ENCODE assay signal across 8 cellular contexts in genomic region chr3:148705314-148705713, GRCh38. TPM values are rescaled to one million over a fixed set of nuclear protein-coding genes. Genes with fewer than 3 reads are reported as not detected.
"Had no signal": no experiment of that assay in that cellular context is flagged by ENCODE, and none has a peak within 500 bp of the region (broad histone marks: within the 10 kb centered on the region; RNA-seq: fewer than 3 reads in every experiment).

No MANE protein-coding gene starts in this region.

- ATAC-seq: HCT116 had no signal

- H3K27ac ChIP-seq: GM23248 had no signal

- DNase-seq: GM23248, GOT3, H7, IMR-90 had no signal

- H3K4me3 ChIP-seq: GM23248, HAP-1 had no signal

- H3K36me3 ChIP-seq: HAP-1 had no signal

- H3K9me3 ChIP-seq: HAP-1 had no signal

- H2AFZ ChIP-seq: GM23248 had no signal

- H3K4me1 ChIP-seq: HAP-1 had no signal

- H3K9ac ChIP-seq: GM23248 had no signal

- FAIRE-seq: HTR-8/SVneo had no signal

RNA-seq across cellular contexts. Expression of gene AGTR1, which starts 7.6 kb away (rescaled TPM):
- total RNA-seq: HT-29 had no signal
